In the genomic region with DNA sequence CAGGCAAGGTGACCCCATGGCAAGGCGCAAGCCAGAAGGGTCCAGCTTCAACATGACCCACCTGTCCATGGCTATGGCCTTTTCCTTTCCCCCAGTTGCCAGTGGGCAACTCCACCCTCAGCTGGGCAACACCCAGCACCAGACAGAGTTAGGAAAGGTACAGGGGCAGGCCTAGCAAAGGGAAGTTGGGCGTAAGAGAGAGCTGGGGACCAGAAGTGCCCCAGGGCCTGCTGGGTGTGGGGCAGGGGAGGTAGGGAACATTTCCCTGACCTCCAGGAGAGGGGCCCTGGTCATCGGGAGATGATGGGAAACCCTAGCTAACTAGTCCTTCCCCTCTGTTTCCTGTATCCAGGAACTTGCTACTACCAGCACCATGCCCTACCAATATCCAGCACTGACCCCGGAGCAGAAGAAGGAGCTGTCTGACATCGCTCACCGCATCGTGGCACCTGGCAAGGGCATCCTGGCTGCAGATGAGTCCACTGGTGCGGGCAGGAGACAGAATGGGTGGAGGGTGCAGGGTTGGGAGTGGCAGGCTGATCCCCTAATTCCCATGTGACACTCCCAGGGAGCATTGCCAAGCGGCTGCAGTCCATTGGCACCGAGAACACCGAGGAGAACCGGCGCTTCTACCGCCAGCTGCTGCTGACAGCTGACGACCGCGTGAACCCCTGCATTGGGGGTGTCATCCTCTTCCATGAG, we compare ENCODE assay signal across 7 cellular contexts. TPM values are rescaled to one million over a fixed set of nuclear protein-coding genes. Genes with fewer than 3 reads are reported as not detected.
A peak's percentile ranks its signal among the peaks of the same experiment; 100 is the strongest.
DNase-seq lines count a peak whose midpoint lies in the region; ATAC-seq, FAIRE-seq and TF ChIP-seq lines count a peak whose summit lies in the region.
"Had no signal": no experiment of that assay in that cellular context is flagged by ENCODE, and none has a peak within 500 bp of the region (broad histone marks: within the 10 kb centered on the region; RNA-seq: fewer than 3 reads in every experiment).

No MANE protein-coding gene starts in this region.

- H3K27ac Mint-ChIP-seq in chondrocyte (ENCODE audit: unreplicated experiment), result peak overlapping the region; percentile 94

- H3K4me1 ChIP-seq in HUES6 (ENCODE audit: control insufficient read depth, insufficient read depth, low read length) (peaks cover 21% of the 10 kb centered on the region), osteoblast (ENCODE audit: insufficient read depth, low read length) (peaks cover 50% of the 10 kb centered on the region)

- H3K79me2 ChIP-seq in osteoblast (ENCODE audit: insufficient read depth, low read length), result peaks cover 66% of the 10 kb centered on the region

- H3K4me3 Mint-ChIP-seq in chondrocyte (ENCODE audit: unreplicated experiment), result peak overlapping the region; percentile 93

- H3K27me3 ChIP-seq in HUES6 (ENCODE audit: control insufficient read depth, insufficient read depth, low read length) (no peaks in the 10 kb centered on the region), osteoblast (ENCODE audit: insufficient read depth, low read length) (no peaks in the 10 kb centered on the region)

- H3K27ac ChIP-seq in HUES6 (ENCODE audit: low read depth, low read length) (peak overlapping the region; percentile 86; the same call in 1 of the 2 replicates), osteoblast (ENCODE audit: low read depth, low read length) (peak overlapping the region; percentile 96)

- H3K36me3 Mint-ChIP-seq in chondrocyte (ENCODE audit: low read depth), result peaks cover 32% of the 10 kb centered on the region

- H2AFZ ChIP-seq in osteoblast (ENCODE audit: low read length), result no peak overlapping the region

- no peaks in the 10 kb centered on the region for H3K9me3 Mint-ChIP-seq in chondrocyte (ENCODE audit: low read depth)

- no peaks in the 10 kb centered on the region for H3K27me3 Mint-ChIP-seq in chondrocyte (ENCODE audit: low read depth)

- H3K36me3 ChIP-seq in HUES6 (ENCODE audit: control insufficient read depth, insufficient read depth, low read length) (peaks cover 63% of the 10 kb centered on the region), osteoblast (ENCODE audit: insufficient read depth, low read length) (peaks cover 56% of the 10 kb centered on the region)

- H3K4me3 ChIP-seq in HUES6 (ENCODE audit: low read depth, low read length), result peak overlapping the region; percentile 100
- H3K4me3 ChIP-seq in osteoblast (ENCODE audit: insufficient read depth, low read length), result peak overlapping the region; percentile 95

- H3K9ac ChIP-seq in HUES6 (ENCODE audit: low read length), result peak overlapping the region; percentile 99

- no peaks in the 10 kb centered on the region for H3K9me3 ChIP-seq in HUES6 (ENCODE audit: control insufficient read depth, insufficient read depth, low read depth, low read length)
- no peaks in the 10 kb centered on the region for H3K9me3 ChIP-seq in osteoblast (ENCODE audit: low read depth, low read length)

- H4K20me1 ChIP-seq in osteoblast (ENCODE audit: insufficient read depth, low read length), result peaks cover 56% of the 10 kb centered on the region

- H3K4me2 ChIP-seq in osteoblast (ENCODE audit: insufficient read depth, low read length), result peak overlapping the region; percentile 99

- peaks cover 51% of the 10 kb centered on the region for H3K4me1 Mint-ChIP-seq in chondrocyte (ENCODE audit: low read depth)

- DNase-seq in chondrocyte (ENCODE audit: low spot score), result no peak
- DNase-seq in osteoblast (ENCODE audit: insufficient read length, low spot score, missing footprints), result peak; percentile 72
- no peak for DNase-seq in frontal cortex (ENCODE audit: low spot score in 2 of 2)

- no peak for TF ChIP-seq CTCF in chondrocyte (IDR thresholded peaks at IDR 0.05)
- no peak for TF ChIP-seq CTCF in osteoblast (IDR thresholded peaks at IDR 0.05; ENCODE audit: extremely low read depth, low read depth, low read length)

- no peak for FAIRE-seq in frontal cortex (lab: Jason Lieb, UNC)

- ATAC-seq in HG02970 (IDR thresholded peaks at IDR 0.05; ENCODE audit: low FRiP score, unreplicated experiment), result no peak
- ATAC-seq in HG02798 (IDR thresholded peaks at IDR 0.05; ENCODE audit: poor library complexity, unreplicated experiment), result no peak

RNA-seq across cellular contexts. Expression of a gene that starts 1.5 kb away (rescaled TPM):
- total RNA-seq in chondrocyte (865 to 1,101 TPM (median 1,094 TPM) in 3 replicates), osteoblast (579 and 705 TPM in 2 replicates), frontal cortex (76.6 TPM)

RNA-seq across cellular contexts. Expression of a gene that starts 8.8 kb away (rescaled TPM):
- total RNA-seq in chondrocyte (81.0 to 90.3 TPM (median 84.7 TPM) in 3 replicates), osteoblast (175 and 178 TPM in 2 replicates), frontal cortex (90.5 TPM)

RNA-seq across cellular contexts. Expression of a gene that starts 24.7 kb away (rescaled TPM):
- total RNA-seq in chondrocyte, result 0.34 to 0.59 TPM (median 0.55 TPM) in 3 replicates
- 0.29 and 0.36 TPM in 2 replicates for total RNA-seq in osteoblast
- total RNA-seq in frontal cortex, result 0.41 TPM

RNA-seq across cellular contexts. Expression of a gene that starts 29.0 kb away (rescaled TPM):
- total RNA-seq in chondrocyte (23.3 to 31.9 TPM (median 28.1 TPM) in 3 replicates), osteoblast (28.2 and 31.2 TPM in 2 replicates), frontal cortex (18.8 TPM)

RNA-seq across cellular contexts. Expression of a gene that starts 36.0 kb away (rescaled TPM):
- total RNA-seq in chondrocyte (0.28 to 0.77 TPM (median 0.44 TPM) in 3 replicates), osteoblast (0.36 TPM in 1 of 2 replicates, not detected in the other), frontal cortex (10.2 TPM)
- total RNA-seq: subcutaneous adipose tissue had no signal
